Comparison of ENCODE assay signal across 8 cellular contexts in the genomic region with DNA sequence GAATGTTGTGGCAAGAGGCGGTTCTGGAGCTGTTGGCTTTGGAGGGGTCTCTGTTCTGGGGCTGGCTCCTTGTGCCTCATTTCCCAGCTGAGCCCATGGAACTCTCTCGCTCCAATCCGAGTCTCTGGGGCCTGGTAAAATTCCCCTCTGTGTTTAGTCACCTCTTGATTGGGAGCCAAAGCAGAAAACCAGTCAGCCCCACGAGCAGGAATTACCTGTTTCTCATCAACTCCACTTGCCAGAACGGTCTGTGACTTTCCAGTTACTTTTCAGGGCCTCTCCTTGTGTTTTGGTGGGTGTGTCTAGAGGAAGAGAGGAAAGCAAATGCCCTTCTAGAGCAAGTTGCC. TPM values are rescaled to one million over a fixed set of nuclear protein-coding genes. Genes with fewer than 3 reads are reported as not detected.
DNase-seq lines count a peak whose midpoint lies in the region; ATAC-seq and TF ChIP-seq lines count a peak whose summit lies in the region.

No MANE protein-coding gene starts in this region.

- no peaks in the 10 kb centered on the region for H3K27me3 ChIP-seq in BLaER1 treated with 17β-estradiol and CSF1 and Interleukin-3, amounts not matched to agents 10 nM and 100 nM
- H3K27me3 ChIP-seq in HUES48 (ENCODE audit: control insufficient read depth, insufficient read depth, low read length): peaks cover 3% of the 10 kb centered on the region
- H3K27me3 ChIP-seq in kidney epithelial cell (ENCODE audit: control insufficient read depth, insufficient read depth, low read length): no peaks in the 10 kb centered on the region

- H3K4me1 ChIP-seq in BLaER1 treated with 17β-estradiol and CSF1 and Interleukin-3, amounts not matched to agents 10 nM and 100 nM: peaks cover 29 to 89% (median 64%) of the 10 kb centered on the region in 10 experiments
- H3K4me1 ChIP-seq in HUES48 (ENCODE audit: control insufficient read depth, insufficient read depth, low read length): peaks cover 35% of the 10 kb centered on the region

- DNase-seq in kidney epithelial cell (ENCODE audit: low read depth) (peak; percentile 72), substantia nigra (lab: John Stamatoyannopoulos, UW) (peak in 1 of 49 donors; percentile 30), MV-4-11 (lab: John Stamatoyannopoulos, UW) (no peak)
- DNase-seq in stimulated activated CD4-positive, alpha-beta T cell treated with anti-CD3 and anti-CD28 coated beads, Interleukin-12 subunit alpha, Interleukin-12 subunit beta, amount 100 ng/mL, for 4 hours: no peak

- peak overlapping the region; percentile 88 to 96 (median 91) for H3K27ac ChIP-seq in BLaER1 treated with 17β-estradiol and CSF1 and Interleukin-3, amounts not matched to agents 10 nM and 100 nM
- peak overlapping the region; percentile 92 for H3K27ac ChIP-seq in HUES48 (ENCODE audit: low read depth, low read length)
- H3K27ac ChIP-seq in angular gyrus (ENCODE audit: low read depth, low read length): peak overlapping the region; percentile 37
- H3K27ac ChIP-seq in substantia nigra (ENCODE audit: low read depth, low read length, poor library complexity, severe bottlenecking): peak overlapping the region; percentile 56

- peak overlapping the region; percentile 30 to 52 (median 48); a peak in 18 of 20 replicates for H3K4me3 ChIP-seq in BLaER1 treated with 17β-estradiol and CSF1 and Interleukin-3, amounts not matched to agents 10 nM and 100 nM
- H3K4me3 ChIP-seq in HUES48 (ENCODE audit: low read depth, low read length) (0 out of 2 replicates have a peak overlapping the region, but pooled peaks have one; percentile 1), kidney epithelial cell (ENCODE audit: low read depth, low read length) (peak overlapping the region; percentile 31)

- H3K9me3 ChIP-seq in BLaER1 treated with 17β-estradiol and CSF1 and Interleukin-3, amounts not matched to agents 10 nM and 100 nM (replicated peaks in 1 of 11): peaks cover 0 to 11% (median 6%) of the 10 kb centered on the region in 11 experiments; a peak in 11 of 22 replicates
- no peaks in the 10 kb centered on the region for H3K9me3 ChIP-seq in HUES48 (ENCODE audit: control insufficient read depth, insufficient read depth, low read length)

- H4K20me1 ChIP-seq in BLaER1 treated with 17β-estradiol and CSF1 and Interleukin-3, amounts not matched to agents 10 nM and 100 nM: no peaks in the 10 kb centered on the region

- no peaks in the 10 kb centered on the region for H3K36me3 ChIP-seq in BLaER1 treated with 17β-estradiol and CSF1 and Interleukin-3, amounts not matched to agents 10 nM and 100 nM
- H3K36me3 ChIP-seq in HUES48 (ENCODE audit: control insufficient read depth, insufficient read depth, low read length) (no peaks in the 10 kb centered on the region), kidney epithelial cell (ENCODE audit: control insufficient read depth, insufficient read depth, low read length) (no peaks in the 10 kb centered on the region)

- ATAC-seq in HG02870 (IDR thresholded peaks at IDR 0.05; ENCODE audit: unreplicated experiment): no peak

- peak overlapping the region; percentile 78 to 97 (median 89) for H3K4me2 ChIP-seq in BLaER1 treated with 17β-estradiol and CSF1 and Interleukin-3, amounts not matched to agents 10 nM and 100 nM

- H3K9ac ChIP-seq in BLaER1 treated with 17β-estradiol and CSF1 and Interleukin-3, amounts not matched to agents 10 nM and 100 nM: peak overlapping the region; percentile 69 to 89 (median 81)
- peak overlapping the region; percentile 10; the same call in 1 of the 2 replicates for H3K9ac ChIP-seq in HUES48 (ENCODE audit: low read depth, low read length)

- no peak for TF ChIP-seq CTCF in kidney epithelial cell (IDR thresholded peaks at IDR 0.05; ENCODE audit: insufficient read depth, low read length, poor library complexity, severe bottlenecking)

RNA-seq across cellular contexts. Expression of gene S100A11, which starts 10.8 kb away (rescaled TPM):
- 826 and 967 TPM in 2 replicates for total RNA-seq in kidney epithelial cell

RNA-seq across cellular contexts. Expression of gene TCHHL1, which starts 41.3 kb away (rescaled TPM):
- total RNA-seq in kidney epithelial cell: not detected in 2 replicates

RNA-seq across cellular contexts. Expression of gene S100A10, which starts 53.9 kb away (rescaled TPM):
- 207 and 230 TPM in 2 replicates for total RNA-seq in kidney epithelial cell

Comparison
In these comparisons a context has a peak if more than half of its experiments do, and no peak if none do; other contexts are left out.
1. H3K27ac ChIP-seq: peak in every context shown above with its lines; median percentile 92 in HUES48; 91 in BLaER1 treated with 17β-estradiol and CSF1 and Interleukin-3, amounts not matched to agents 10 nM and 100 nM; 56 in substantia nigra; 37 in angular gyrus.